1 cellular context compared by ENCODE assay signal in genomic region chr7:116526897-116527296, GRCh38.
TF ChIP-seq lines count a peak whose summit lies in the region.

No MANE protein-coding gene starts in this region.

TF ChIP-seq in HCT116, 20 proteins besides CTCF, POLR2A, EP300 and RAD21 (continued from another document):
- TF ChIP-seq SIN3A (IDR thresholded peaks at IDR 0.05; ENCODE audit: low read depth) (no peak), EGR1 (IDR thresholded peaks at IDR 0.05; ENCODE audit: low read depth) (no peak), MAX (IDR thresholded peaks at IDR 0.05) (no peak), EZH2phosphoT487 (IDR thresholded peaks at IDR 0.05; ENCODE audit: borderline replicate concordance) (no peak), FOSL1 (IDR thresholded peaks at IDR 0.05; ENCODE audit: low read depth) (no peak), YY1 (IDR thresholded peaks at IDR 0.05; ENCODE audit: extremely low read depth, insufficient replicate concordance, low read depth, low read length) (no peak), SRF (IDR thresholded peaks at IDR 0.05; ENCODE audit: low read depth) (no peak), SP1 (IDR thresholded peaks at IDR 0.05; ENCODE audit: low read depth) (no peak)
